In the genomic region with DNA sequence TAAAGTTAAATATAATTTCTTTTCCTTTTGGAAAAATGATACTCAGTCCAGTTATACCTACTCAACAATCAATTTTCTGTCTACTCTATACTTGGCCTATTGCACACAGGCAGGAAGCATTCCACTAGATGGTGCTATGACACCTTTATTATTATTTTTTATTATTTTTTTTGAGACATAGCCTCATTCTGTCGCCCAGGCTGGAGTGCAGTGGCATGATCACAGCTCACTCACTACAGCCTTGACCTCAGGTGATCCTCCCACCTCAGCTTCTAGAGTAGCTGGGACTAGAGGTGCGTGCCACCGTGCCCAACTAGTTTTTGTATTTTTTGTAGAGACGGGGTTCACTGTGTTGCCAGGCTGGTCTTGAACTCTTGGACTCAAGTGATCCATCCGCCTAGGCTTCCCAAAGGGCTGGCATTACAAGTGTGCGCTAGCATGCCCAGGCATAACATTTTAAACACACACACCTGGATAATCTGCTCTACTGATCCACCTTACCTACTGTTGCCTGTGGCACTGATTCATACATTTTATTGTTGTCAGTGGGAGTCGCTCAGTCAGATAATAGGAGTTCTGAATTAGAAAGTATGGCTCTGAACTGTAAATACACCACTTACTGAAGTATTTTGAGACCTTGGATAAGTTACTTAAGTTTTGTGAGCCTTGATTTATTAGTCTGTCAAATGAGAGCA, we compare ENCODE assay signal across 8 cellular contexts. TPM values are rescaled to one million over a fixed set of nuclear protein-coding genes. Genes with fewer than 3 reads are reported as not detected.
A peak's percentile ranks its signal among the peaks of the same experiment; 100 is the strongest.
DNase-seq lines count a peak whose midpoint lies in the region; ATAC-seq and TF ChIP-seq lines count a peak whose summit lies in the region.

No MANE protein-coding gene starts in this region.

- TF ChIP-seq POLR2A in gastroesophageal sphincter (IDR thresholded peaks at IDR 0.05) = no peak

- WGBS in gastroesophageal sphincter (ENCODE audit: low coverage in 1 of 2), 2 donors = 72 to 74% methylated on average over 5 to 7 of the region's 7 CpGs

- no peak overlapping the region for H3K27ac ChIP-seq in OCI-LY7 (ENCODE audit: low read depth, low read length, poor library complexity, severe bottlenecking)
- H3K27ac ChIP-seq in gastroesophageal sphincter = no peak overlapping the region

- peak; percentile 7 for DNase-seq in SKM-1 treated with dmso at 0.1 percent for 144 hours (lab: John Stamatoyannopoulos, UW; ENCODE audit: unreplicated experiment)
- no peak for DNase-seq in SKM-1 (lab: John Stamatoyannopoulos, UW; ENCODE audit: unreplicated experiment)
- peak; percentile 59 for DNase-seq in OCI-LY7 (ENCODE audit: low spot score)
- DNase-seq in dermis microvascular lymphatic vessel endothelial cell (ENCODE audit: low read depth in 2 of 2) = peak; percentile 5 to 33
- peak; percentile 14 for DNase-seq in renal cortical epithelial cell (ENCODE audit: low read depth)
- DNase-seq in NCI-H128 (lab: John Stamatoyannopoulos, UW; ENCODE audit: unreplicated experiment) = no peak

- H3K36me3 ChIP-seq in OCI-LY7 (ENCODE audit: insufficient read depth, low read length) = peaks cover 92% of the 10 kb centered on the region
- peaks cover 0 to 100% of the 10 kb centered on the region in 2 donors for H3K36me3 ChIP-seq in gastroesophageal sphincter

- no peaks in the 10 kb centered on the region for H3K27me3 ChIP-seq in gastroesophageal sphincter

- no peak for ATAC-seq in gastroesophageal sphincter
- ATAC-seq in HG03342 (IDR thresholded peaks at IDR 0.05; ENCODE audit: unreplicated experiment) = no peak

- POLR2A ChIA-PET in OCI-LY7 (lab: Charles Lee) = interaction anchor here (0.9 to 1.1 kb wide), 2 partner anchors 144 to 145 kb away, joined by 3 to 5 read pairs; no protein-coding TSS in a partner anchor

- no peaks in the 10 kb centered on the region for H3K4me1 ChIP-seq in OCI-LY7 (ENCODE audit: insufficient read depth, low read length, poor library complexity, severe bottlenecking)
- no peaks in the 10 kb centered on the region for H3K4me1 ChIP-seq in gastroesophageal sphincter

- no peak for TF ChIP-seq EP300 in gastroesophageal sphincter (IDR thresholded peaks at IDR 0.05)

- no peaks in the 10 kb centered on the region for H4K20me1 ChIP-seq in OCI-LY7 (ENCODE audit: insufficient read depth, low read length)

- no peaks in the 10 kb centered on the region for H3K79me2 ChIP-seq in OCI-LY7 (ENCODE audit: insufficient read depth, low read depth, low read length)

- no peaks in the 10 kb centered on the region for H3K9me2 ChIP-seq in OCI-LY7 (ENCODE audit: insufficient read depth, low read length)

- H3K4me2 ChIP-seq in OCI-LY7 (ENCODE audit: low read length) = no peak overlapping the region

- TF ChIP-seq CTCF in OCI-LY7 (conservative IDR thresholded peaks at IDR 0.05; ENCODE audit: low read length) = peak; percentile 84
- peak in 2 of 4 experiments; percentile 4 to 27 for TF ChIP-seq CTCF in gastroesophageal sphincter (IDR thresholded peaks at IDR 0.05)

- intact Hi-C loops in OCI-LY7 (cut with micrococcal nuclease; ENCODE audit: unreplicated experiment) = loop anchor here (1.0 kb wide), 1 partner anchor 145 kb away; no protein-coding TSS in a partner anchor

- H3K4me3 ChIP-seq in OCI-LY7 (ENCODE audit: low read depth, low read length, poor library complexity, severe bottlenecking) = no peak overlapping the region
- no peak overlapping the region for H3K4me3 ChIP-seq in gastroesophageal sphincter

- no peaks in the 10 kb centered on the region for H3K9me3 ChIP-seq in OCI-LY7 (ENCODE audit: low read length)
- H3K9me3 ChIP-seq in gastroesophageal sphincter = no peaks in the 10 kb centered on the region

- CTCF ChIA-PET in OCI-LY7 (lab: Charles Lee; ENCODE audit: unreplicated experiment) = interaction anchor here (1.3 kb wide), 1 partner anchor 143 kb away, joined by 6 read pairs; the partner anchor contains the start of gene TRIM69

- no peak overlapping the region for H2AFZ ChIP-seq in OCI-LY7 (ENCODE audit: low read length)

- BruUV-seq in OCI-LY7 (replicated peaks; lab: Mats Ljungman, UMichigan) = no TSS peak

RNA-seq across cellular contexts. Expression of gene EIF3J, which starts 56.2 kb away (rescaled TPM):
- total RNA-seq in OCI-LY7 (2014; rRNA removed; shearing (Covaris generic)) = 41.3 and 49.4 TPM in 2 replicates
- total RNA-seq in OCI-LY7 (2022) (129 and 131 TPM in 2 replicates), dermis microvascular lymphatic vessel endothelial cell (35.3 and 46.5 TPM in 2 replicates), renal cortical epithelial cell (42.4 and 129 TPM in 2 replicates), gastroesophageal sphincter (10 to 100 TPM; 57.0 to 60.6 (median 57.0) TPM)

Comparison
In these comparisons a context has a peak if more than half of its experiments do, and no peak if none do; other contexts are left out.
1. DNase-seq: peak in SKM-1 treated with dmso at 0.1 percent for 144 hours (single experiment), OCI-LY7 (single experiment), dermis microvascular lymphatic vessel endothelial cell (2 of 2) and renal cortical epithelial cell (single experiment); none in SKM-1 (single experiment) and NCI-H128 (single experiment).